19 cellular contexts compared by ENCODE assay signal in genomic region chr17:7497228-7497627, GRCh38. TPM values are rescaled to one million over a fixed set of nuclear protein-coding genes. Genes with fewer than 3 reads are reported as not detected.
DNase-seq lines count a peak whose midpoint lies in the region; ATAC-seq and TF ChIP-seq lines count a peak whose summit lies in the region.
"Had no signal": no experiment of that assay in that cellular context is flagged by ENCODE, and none has a peak within 500 bp of the region (broad histone marks: within the 10 kb centered on the region; RNA-seq: fewer than 3 reads in every experiment).

No MANE protein-coding gene starts in this region.

- peak overlapping the region; percentile 25 for H3K27ac ChIP-seq in right cardiac atrium (ENCODE audit: low read length)
- H3K27ac ChIP-seq in CD8-positive, alpha-beta T cell (ENCODE audit: low read depth, low read length): no peak overlapping the region
- H3K27ac ChIP-seq: 22Rv1, tibial artery had no signal

- intact Hi-C loops in activated CD4-positive, alpha-beta memory T cell treated with anti-CD3 and anti-CD28 coated beads for 36 hours (cut with micrococcal nuclease): no loop called here
- intact Hi-C loops in right cardiac atrium (cut with DNase I): no loop called here
- intact Hi-C loops in CD8-positive, alpha-beta T cell (cut with DNase I, micrococcal nuclease): no loop called here

- POLR2A ChIA-PET in activated CD4-positive, alpha-beta memory T cell treated with anti-CD3 and anti-CD28 coated beads, Interleukin-2, amount 10 ng/mL, durations not matched to agents 7 days and 5 days (lab: Charles Lee): interaction anchor here (1.0 to 4.4 kb wide), 2 partner anchors 9 to 12 kb away, joined by 4 to 25 read pairs; partner anchors contain the start of gene POLR2A
- POLR2A ChIA-PET in activated CD4-positive, alpha-beta memory T cell treated with anti-CD3 and anti-CD28 coated beads for 36 hours (lab: Charles Lee): interaction anchor here (1.4 kb wide), 1 partner anchor 11 kb away, joined by 3 read pairs; no protein-coding TSS in a partner anchor
- POLR2A ChIA-PET in CD8-positive, alpha-beta T cell (lab: Charles Lee): no interaction called here

- H3K27me3 ChIP-seq in right cardiac atrium (ENCODE audit: control insufficient read depth, insufficient read depth): no peaks in the 10 kb centered on the region
- H3K27me3 ChIP-seq in CD8-positive, alpha-beta T cell (ENCODE audit: insufficient read depth, low read length): no peaks in the 10 kb centered on the region
- H3K27me3 ChIP-seq: MG63, tibial artery had no signal

- H3K27ac Mint-ChIP-seq in activated CD4-positive, alpha-beta memory T cell treated with anti-CD3 and anti-CD28 coated beads, Interleukin-2, amount 10 ng/mL, durations not matched to agents 7 days and 5 days: peak overlapping the region; percentile 54
- H3K27ac Mint-ChIP-seq in activated CD4-positive, alpha-beta memory T cell treated with anti-CD3 and anti-CD28 coated beads for 36 hours: no peak overlapping the region
- peak overlapping the region; percentile 83 for H3K27ac Mint-ChIP-seq in type B pancreatic cell
- no peak overlapping the region for H3K27ac Mint-ChIP-seq in CD8-positive, alpha-beta T cell
- H3K27ac Mint-ChIP-seq: activated CD4-positive, alpha-beta T cell treated with anti-CD3 and anti-CD28 coated beads, Interleukin-2, amount 10 ng/mL, durations not matched to agents 24 days and 14 days had no signal

- peaks cover 79% of the 10 kb centered on the region for H3K36me3 Mint-ChIP-seq in activated CD4-positive, alpha-beta memory T cell treated with anti-CD3 and anti-CD28 coated beads, Interleukin-2, amount 10 ng/mL, durations not matched to agents 7 days and 5 days (ENCODE audit: low read depth)
- H3K36me3 Mint-ChIP-seq in activated CD4-positive, alpha-beta memory T cell treated with anti-CD3 and anti-CD28 coated beads for 36 hours: peaks cover 60% of the 10 kb centered on the region
- H3K36me3 Mint-ChIP-seq in type B pancreatic cell: peaks cover 48% of the 10 kb centered on the region
- peaks cover 82% of the 10 kb centered on the region for H3K36me3 Mint-ChIP-seq in CD8-positive, alpha-beta T cell

- H3K27me3 Mint-ChIP-seq in activated CD4-positive, alpha-beta memory T cell treated with anti-CD3 and anti-CD28 coated beads, Interleukin-2, amount 10 ng/mL, durations not matched to agents 7 days and 5 days: no peaks in the 10 kb centered on the region
- H3K27me3 Mint-ChIP-seq in activated CD4-positive, alpha-beta memory T cell treated with anti-CD3 and anti-CD28 coated beads for 36 hours: no peaks in the 10 kb centered on the region
- no peaks in the 10 kb centered on the region for H3K27me3 Mint-ChIP-seq in type B pancreatic cell
- no peaks in the 10 kb centered on the region for H3K27me3 Mint-ChIP-seq in CD8-positive, alpha-beta T cell (ENCODE audit: low read depth)
- H3K27me3 Mint-ChIP-seq: activated CD4-positive, alpha-beta T cell treated with anti-CD3 and anti-CD28 coated beads, Interleukin-2, amount 10 ng/mL, durations not matched to agents 24 days and 14 days; brain; naive thymus-derived CD8-positive, alpha-beta T cell; stimulated activated naive B cell treated with anti-CD40 and anti-IgM and Interleukin-4, amounts not matched to agents 10 μg/mL and 1 μg/mL and 100 μg/mL, for 72 hours had no signal

- ATAC-seq in right cardiac atrium: peak; percentile 23 to 80
- no peak for ATAC-seq in CD8-positive, alpha-beta T cell
- ATAC-seq in GM19324 (IDR thresholded peaks at IDR 0.05; ENCODE audit: low FRiP score, unreplicated experiment): no peak
- ATAC-seq: naive thymus-derived CD8-positive, alpha-beta T cell; stimulated activated naive B cell treated with anti-CD40 and anti-IgM and Interleukin-4, amounts not matched to agents 10 μg/mL and 1 μg/mL and 100 μg/mL, for 72 hours had no signal

- no peak for DNase-seq in activated CD4-positive, alpha-beta memory T cell treated with anti-CD3 and anti-CD28 coated beads, Interleukin-2, amount 10 ng/mL, durations not matched to agents 7 days and 5 days
- DNase-seq in activated CD4-positive, alpha-beta memory T cell treated with anti-CD3 and anti-CD28 coated beads for 36 hours: no peak
- DNase-seq in right cardiac atrium (peak in 2 of 3 donors; percentile 55), type B pancreatic cell (ENCODE audit: extremely low spot score, unreplicated experiment) (no peak)
- no peak for DNase-seq in CD8-positive, alpha-beta T cell
- DNase-seq: activated CD4-positive, alpha-beta T cell treated with anti-CD3 and anti-CD28 coated beads, Interleukin-2, amount 10 ng/mL, durations not matched to agents 24 days and 14 days; activated naive CD4-positive, alpha-beta T cell treated with anti-CD3 and anti-CD28 coated beads, Interleukin-2, amount 50 U/mL, for 16 hours; GDM1; IMR-90; MG63; naive thymus-derived CD8-positive, alpha-beta T cell; NCI-H1694; stimulated activated naive B cell treated with anti-CD40 and anti-IgM and Interleukin-4, amounts not matched to agents 10 μg/mL and 1 μg/mL and 100 μg/mL, for 72 hours had no signal

- peaks cover 59% of the 10 kb centered on the region for H3K36me3 ChIP-seq in CD8-positive, alpha-beta T cell (ENCODE audit: insufficient read depth, low read length)

- H3K4me1 ChIP-seq in right cardiac atrium (ENCODE audit: control insufficient read depth, insufficient read depth, low read length): peaks cover 5% of the 10 kb centered on the region
- peaks cover 3% of the 10 kb centered on the region for H3K4me1 ChIP-seq in CD8-positive, alpha-beta T cell (ENCODE audit: insufficient read depth, low read length)
- H3K4me1 ChIP-seq: tibial artery had no signal

- H3K4me3 Mint-ChIP-seq in activated CD4-positive, alpha-beta memory T cell treated with anti-CD3 and anti-CD28 coated beads, Interleukin-2, amount 10 ng/mL, durations not matched to agents 7 days and 5 days: no peak overlapping the region
- H3K4me3 Mint-ChIP-seq in activated CD4-positive, alpha-beta memory T cell treated with anti-CD3 and anti-CD28 coated beads for 36 hours: no peak overlapping the region
- no peak overlapping the region for H3K4me3 Mint-ChIP-seq in type B pancreatic cell
- H3K4me3 Mint-ChIP-seq in CD8-positive, alpha-beta T cell: no peak overlapping the region
- H3K4me3 Mint-ChIP-seq: activated CD4-positive, alpha-beta T cell treated with anti-CD3 and anti-CD28 coated beads, Interleukin-2, amount 10 ng/mL, durations not matched to agents 24 days and 14 days; brain; stimulated activated naive B cell treated with anti-CD40 and anti-IgM and Interleukin-4, amounts not matched to agents 10 μg/mL and 1 μg/mL and 100 μg/mL, for 72 hours had no signal

- peaks cover 19% of the 10 kb centered on the region for H3K4me1 Mint-ChIP-seq in activated CD4-positive, alpha-beta memory T cell treated with anti-CD3 and anti-CD28 coated beads, Interleukin-2, amount 10 ng/mL, durations not matched to agents 7 days and 5 days
- peaks cover 14% of the 10 kb centered on the region for H3K4me1 Mint-ChIP-seq in activated CD4-positive, alpha-beta memory T cell treated with anti-CD3 and anti-CD28 coated beads for 36 hours (ENCODE audit: low read depth)
- peaks cover 18% of the 10 kb centered on the region for H3K4me1 Mint-ChIP-seq in type B pancreatic cell (ENCODE audit: unreplicated experiment)
- peaks cover 23% of the 10 kb centered on the region for H3K4me1 Mint-ChIP-seq in CD8-positive, alpha-beta T cell (ENCODE audit: low read depth)

- H3K9me3 Mint-ChIP-seq in activated CD4-positive, alpha-beta memory T cell treated with anti-CD3 and anti-CD28 coated beads, Interleukin-2, amount 10 ng/mL, durations not matched to agents 7 days and 5 days: no peaks in the 10 kb centered on the region
- no peaks in the 10 kb centered on the region for H3K9me3 Mint-ChIP-seq in activated CD4-positive, alpha-beta memory T cell treated with anti-CD3 and anti-CD28 coated beads for 36 hours
- H3K9me3 Mint-ChIP-seq in type B pancreatic cell: no peaks in the 10 kb centered on the region
- H3K9me3 Mint-ChIP-seq in CD8-positive, alpha-beta T cell: no peaks in the 10 kb centered on the region
- H3K9me3 Mint-ChIP-seq: activated CD4-positive, alpha-beta T cell treated with anti-CD3 and anti-CD28 coated beads, Interleukin-2, amount 10 ng/mL, durations not matched to agents 24 days and 14 days; brain; naive thymus-derived CD8-positive, alpha-beta T cell; stimulated activated naive B cell treated with anti-CD40 and anti-IgM and Interleukin-4, amounts not matched to agents 10 μg/mL and 1 μg/mL and 100 μg/mL, for 72 hours had no signal

- TF ChIP-seq CTCF in type B pancreatic cell (conservative IDR thresholded peaks at IDR 0.05): no peak
- no peak for TF ChIP-seq CTCF in CD8-positive, alpha-beta T cell (IDR thresholded peaks at IDR 0.05)

- no peaks in the 10 kb centered on the region for H3K9me3 ChIP-seq in right cardiac atrium (ENCODE audit: control insufficient read depth, low read length)
- no peaks in the 10 kb centered on the region for H3K9me3 ChIP-seq in CD8-positive, alpha-beta T cell (ENCODE audit: low read length)
- H3K9me3 ChIP-seq: MG63, tibial artery had no signal

- CTCF ChIA-PET in activated CD4-positive, alpha-beta memory T cell treated with anti-CD3 and anti-CD28 coated beads, Interleukin-2, amount 10 ng/mL, durations not matched to agents 7 days and 5 days (lab: Charles Lee): interaction anchor here (1.0 to 1.2 kb wide), 2 partner anchors 17 to 142 kb away, joined by 3 to 4 read pairs; no protein-coding TSS in a partner anchor
- CTCF ChIA-PET in activated CD4-positive, alpha-beta memory T cell treated with anti-CD3 and anti-CD28 coated beads for 36 hours (lab: Charles Lee): interaction anchor here (1.6 kb wide), 1 partner anchor 18 kb away, joined by 8 read pairs; no protein-coding TSS in a partner anchor
- CTCF ChIA-PET in CD8-positive, alpha-beta T cell (lab: Charles Lee): interaction anchor here (1.0 to 1.7 kb wide), 3 partner anchors 16 to 61 kb away, joined by 3 to 8 read pairs (median 5); no protein-coding TSS in a partner anchor

- H3K4me3 ChIP-seq in right cardiac atrium (ENCODE audit: low read length): no peak overlapping the region
- no peak overlapping the region for H3K4me3 ChIP-seq in CD8-positive, alpha-beta T cell (ENCODE audit: low read depth, low read length)
- H3K4me3 ChIP-seq: MG63, tibial artery had no signal

- WGBS in right cardiac atrium: 72% methylated on average over 10 of the region's 10 CpGs

RNA-seq across cellular contexts. Expression of gene POLR2A, which starts 13.1 kb away (rescaled TPM):
- 100 to 1,000 TPM; 169 to 172 TPM for total RNA-seq in activated CD4-positive, alpha-beta memory T cell treated with anti-CD3 and anti-CD28 coated beads, Interleukin-2, amount 10 ng/mL, durations not matched to agents 7 days and 5 days
- total RNA-seq in activated CD4-positive, alpha-beta memory T cell treated with anti-CD3 and anti-CD28 coated beads for 36 hours: 100 to 1,000 TPM; 180 to 187 TPM
- total RNA-seq in right cardiac atrium (10 to 100 TPM; 41.9 to 51.4 (median 47.4) TPM), type B pancreatic cell (ENCODE audit: low replicate concordance) (175 and 244 TPM in 2 replicates)
- polyA plus RNA-seq in right cardiac atrium: 22.3 TPM
- 100 to 1,000 TPM; 508 to 546 TPM for total RNA-seq in CD8-positive, alpha-beta T cell

RNA-seq across cellular contexts. Expression of gene SLC35G6, which starts 16.0 kb away (rescaled TPM):
- total RNA-seq in activated CD4-positive, alpha-beta memory T cell treated with anti-CD3 and anti-CD28 coated beads, Interleukin-2, amount 10 ng/mL, durations not matched to agents 7 days and 5 days: not detected
- not detected for total RNA-seq in activated CD4-positive, alpha-beta memory T cell treated with anti-CD3 and anti-CD28 coated beads for 36 hours
- not detected for total RNA-seq in right cardiac atrium
- polyA plus RNA-seq in right cardiac atrium: not detected
- total RNA-seq in type B pancreatic cell (ENCODE audit: low replicate concordance): not detected in 2 replicates
- total RNA-seq in CD8-positive, alpha-beta T cell: not detected
- total RNA-seq: activated CD4-positive, alpha-beta T cell treated with anti-CD3 and anti-CD28 coated beads, Interleukin-2, amount 10 ng/mL, durations not matched to agents 24 days and 14 days; H1; IMR-90; naive thymus-derived CD8-positive, alpha-beta T cell had no signal
- polyA plus RNA-seq: BJ; IMR-90; naive thymus-derived CD8-positive, alpha-beta T cell had no signal

RNA-seq across cellular contexts. Expression of gene ZBTB4, which starts 17.8 kb away (rescaled TPM):
- 10 to 100 TPM; 27.4 to 27.9 TPM for total RNA-seq in activated CD4-positive, alpha-beta memory T cell treated with anti-CD3 and anti-CD28 coated beads, Interleukin-2, amount 10 ng/mL, durations not matched to agents 7 days and 5 days
- total RNA-seq in activated CD4-positive, alpha-beta memory T cell treated with anti-CD3 and anti-CD28 coated beads for 36 hours: 10 to 100 TPM; 16.5 to 16.7 TPM
- 10 to 100 TPM; 73.6 to 86.2 (median 82.2) TPM for total RNA-seq in right cardiac atrium
- 41.7 TPM for polyA plus RNA-seq in right cardiac atrium
- 34.5 and 76.6 TPM in 2 replicates for total RNA-seq in type B pancreatic cell (ENCODE audit: low replicate concordance)
- total RNA-seq in CD8-positive, alpha-beta T cell: 10 to 100 TPM; 61.6 to 62.7 TPM

RNA-seq across cellular contexts. Expression of gene TNFSF12, which starts 51.6 kb away (rescaled TPM):
- total RNA-seq in activated CD4-positive, alpha-beta memory T cell treated with anti-CD3 and anti-CD28 coated beads, Interleukin-2, amount 10 ng/mL, durations not matched to agents 7 days and 5 days: 10 to 100 TPM; 79.8 to 86.7 TPM
- 10 to 100 TPM; 19.7 to 22.4 TPM for total RNA-seq in activated CD4-positive, alpha-beta memory T cell treated with anti-CD3 and anti-CD28 coated beads for 36 hours
- total RNA-seq in right cardiac atrium: 10 to 100 TPM; 42.9 to 52.0 (median 47.5) TPM
- 58.4 TPM for polyA plus RNA-seq in right cardiac atrium
- 4.3 and 11.3 TPM in 2 replicates for total RNA-seq in type B pancreatic cell (ENCODE audit: low replicate concordance)
- total RNA-seq in CD8-positive, alpha-beta T cell: 10 to 100 TPM; 11.3 to 13.1 TPM

RNA-seq across cellular contexts. Expression of gene CHRNB1, which starts 52.4 kb away (rescaled TPM):
- total RNA-seq in activated CD4-positive, alpha-beta memory T cell treated with anti-CD3 and anti-CD28 coated beads, Interleukin-2, amount 10 ng/mL, durations not matched to agents 7 days and 5 days: 10 to 100 TPM; 13.0 to 14.6 TPM
- 1 to 10 TPM; 7.7 to 8.5 TPM for total RNA-seq in activated CD4-positive, alpha-beta memory T cell treated with anti-CD3 and anti-CD28 coated beads for 36 hours
- 10 to 100 TPM; 11.4 to 15.6 (median 13.1) TPM for total RNA-seq in right cardiac atrium
- polyA plus RNA-seq in right cardiac atrium: 16.1 TPM
- 16.4 and 51.1 TPM in 2 replicates for total RNA-seq in type B pancreatic cell (ENCODE audit: low replicate concordance)
- 1 to 10 TPM; 3.0 to 4.5 TPM for total RNA-seq in CD8-positive, alpha-beta T cell

Comparison
In these comparisons a context has a peak if more than half of its experiments do, and no peak if none do; other contexts are left out.
1. H3K27ac Mint-ChIP-seq: peak in activated CD4-positive, alpha-beta memory T cell treated with anti-CD3 and anti-CD28 coated beads, Interleukin-2, amount 10 ng/mL, durations not matched to agents 7 days and 5 days (single experiment) and type B pancreatic cell (single experiment); none in activated CD4-positive, alpha-beta memory T cell treated with anti-CD3 and anti-CD28 coated beads for 36 hours (single experiment) and CD8-positive, alpha-beta T cell (single experiment).
2. DNase-seq: peak in right cardiac atrium (2 of 3); none in activated CD4-positive, alpha-beta memory T cell treated with anti-CD3 and anti-CD28 coated beads, Interleukin-2, amount 10 ng/mL, durations not matched to agents 7 days and 5 days (single experiment), activated CD4-positive, alpha-beta memory T cell treated with anti-CD3 and anti-CD28 coated beads for 36 hours (single experiment), type B pancreatic cell (single experiment) and CD8-positive, alpha-beta T cell (0 of 7).
3. ATAC-seq: peak in right cardiac atrium (2 of 2); none in CD8-positive, alpha-beta T cell (single experiment) and GM19324 (single experiment).